1 cellular context compared by ENCODE assay signal in the genomic region with DNA sequence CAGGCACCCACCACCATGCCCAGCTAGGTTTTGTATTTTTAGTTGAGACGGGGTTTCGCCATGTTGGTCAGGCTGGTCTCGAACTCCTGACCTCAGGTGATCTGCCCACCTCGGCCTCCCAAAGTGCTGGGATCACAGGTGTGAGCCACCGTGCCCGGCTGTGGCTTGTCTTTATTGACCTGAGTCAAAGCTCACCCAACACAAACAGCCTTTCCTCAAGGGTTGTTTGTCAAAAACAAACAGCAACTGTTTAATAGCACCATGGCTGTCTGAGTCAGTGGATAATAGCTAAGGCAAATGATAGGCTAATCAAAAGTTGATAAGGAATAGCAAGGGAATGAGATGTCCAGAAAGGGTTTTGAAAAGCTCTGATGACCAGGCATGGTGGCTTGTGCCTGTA.
A peak's percentile ranks its signal among the peaks of the same experiment; 100 is the strongest.
TF ChIP-seq lines count a peak whose summit lies in the region.

No MANE protein-coding gene starts in this region.

TF ChIP-seq in HepG2, 621 proteins besides CTCF, POLR2A, EP300 and RAD21:
- TF ChIP-seq ZNF460 (CRISPR knock-in tag; IDR thresholded peaks at IDR 0.05; ENCODE audit: borderline replicate concordance): peak; percentile 79
